9 cellular contexts compared by ENCODE assay signal in the genomic region with DNA sequence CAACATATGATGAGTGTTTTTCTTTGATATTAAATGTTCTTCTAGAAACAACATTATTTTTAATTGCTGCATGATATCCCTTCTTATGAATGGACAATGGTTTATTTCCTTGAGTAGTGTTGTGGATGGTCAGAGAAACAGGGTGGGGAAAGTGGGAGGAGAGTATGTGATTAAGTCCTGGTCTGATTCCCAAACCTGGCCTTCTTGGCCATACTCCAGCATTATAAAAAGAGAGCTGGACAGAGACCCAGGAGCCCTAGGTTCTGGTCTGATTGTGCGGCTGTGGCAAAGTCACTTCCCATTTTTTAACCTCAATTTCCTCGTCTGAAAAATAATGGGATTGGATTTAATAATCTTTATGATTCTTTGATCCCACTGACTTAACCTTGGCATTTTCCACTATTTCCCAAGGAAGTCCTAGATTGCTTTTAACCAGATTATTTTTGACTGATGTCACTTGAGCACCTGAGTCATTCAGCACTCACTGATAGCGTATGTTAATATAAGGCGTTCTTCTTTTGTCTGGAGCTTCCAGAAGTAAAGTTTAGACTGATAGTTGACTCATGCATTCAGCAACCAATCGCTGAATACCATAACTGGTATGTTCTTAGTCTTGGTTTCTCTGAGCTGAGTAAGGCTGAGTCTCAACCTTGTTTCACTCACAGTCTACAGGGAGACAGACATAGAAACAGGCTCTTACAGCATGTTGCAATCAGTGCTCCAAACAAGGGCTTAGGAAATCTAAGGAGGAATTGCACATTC. TPM values are rescaled to one million over a fixed set of nuclear protein-coding genes. Genes with fewer than 3 reads are reported as not detected.
DNase-seq lines count a peak whose midpoint lies in the region; ATAC-seq and TF ChIP-seq lines count a peak whose summit lies in the region.
"Had no signal": no experiment of that assay in that cellular context is flagged by ENCODE, and none has a peak within 500 bp of the region (broad histone marks: within the 10 kb centered on the region; RNA-seq: fewer than 3 reads in every experiment).

No MANE protein-coding gene starts in this region.

- no peak overlapping the region for H3K4me2 ChIP-seq in GM23338

- no peaks in the 10 kb centered on the region for H3F3A ChIP-seq in GM23338 (replicated peaks; ENCODE audit: low read depth)

- no peak for TF ChIP-seq CTCF in GM23338 (conservative IDR thresholded peaks at IDR 0.05; ENCODE audit: low read depth in 2 of 2)

- H3K27me3 ChIP-seq in GM23338 (ENCODE audit: insufficient read depth) = no peaks in the 10 kb centered on the region

- no peaks in the 10 kb centered on the region for H3K27me3 Mint-ChIP-seq in GM23338 (ENCODE audit: insufficient read depth, low read depth, poor library complexity)

- H3K4me3 ChIP-seq in GM23338 = no peak overlapping the region

- H2AFZ ChIP-seq in GM23338 = no peak overlapping the region

- H3K27ac Mint-ChIP-seq in GM23338 = no peak overlapping the region

- DNase-seq in DMS53 treated with DMSO at 0.1 percent for 48 hours (lab: John Stamatoyannopoulos, UW; ENCODE audit: unreplicated experiment) = peak; percentile 9
- peak; percentile 98 for DNase-seq in RKO (ENCODE audit: low spot score)
- peak; percentile 99 for DNase-seq in fibroblast of peridontal ligament (ENCODE audit: extremely low read depth)
- DNase-seq in pulmonary artery endothelial cell (ENCODE audit: low read depth, low spot score) = peak; percentile 70
- DNase-seq in GM23338 (ENCODE audit: low spot score) = no peak
- DNase-seq in stimulated activated CD8-positive, alpha-beta memory T cell treated with anti-CD3 and anti-CD28 coated beads, Interleukin-4, amount 100 ng/mL, for 48 hours = no peak
- no peak for DNase-seq in NCI-H2227 (lab: John Stamatoyannopoulos, UW; ENCODE audit: unreplicated experiment)
- DNase-seq: NCI-H1092 treated with DMSO at 0.1 percent for 48 hours had no signal

- no peaks in the 10 kb centered on the region for H3K9me2 ChIP-seq in GM23338 (ENCODE audit: insufficient read depth)

- no peaks in the 10 kb centered on the region for H3K79me2 ChIP-seq in GM23338 (replicated peaks; ENCODE audit: insufficient read depth)

- no peaks in the 10 kb centered on the region for H3K9me3 Mint-ChIP-seq in GM23338

- no peaks in the 10 kb centered on the region for H4K20me1 ChIP-seq in GM23338 (replicated peaks; ENCODE audit: insufficient read depth)

- H3K4me1 Mint-ChIP-seq in GM23338 = peaks cover 14% of the 10 kb centered on the region

- H3K27ac ChIP-seq in GM23338 (ENCODE audit: low read depth) = no peak overlapping the region

- no peaks in the 10 kb centered on the region for H3K36me3 ChIP-seq in GM23338 (ENCODE audit: insufficient read depth)

- H3K4me1 ChIP-seq in GM23338 (ENCODE audit: insufficient read depth) = peaks cover 12% of the 10 kb centered on the region

- no peak overlapping the region for H3K4me3 Mint-ChIP-seq in GM23338

- H3K36me3 Mint-ChIP-seq in GM23338 (ENCODE audit: low read depth) = no peaks in the 10 kb centered on the region

- ATAC-seq in GM23338 (no peak), HG03342 (IDR thresholded peaks at IDR 0.05; ENCODE audit: unreplicated experiment) (no peak)

TF ChIP-seq in GM23338, 12 proteins besides CTCF, POLR2A, EP300 and RAD21 (continues in another document):
- no peak for TF ChIP-seq CREB1 (CRISPR knock-in tag; IDR thresholded peaks at IDR 0.05; ENCODE audit: low read depth)
- no peak for TF ChIP-seq EZH2 (IDR thresholded peaks at IDR 0.05; ENCODE audit: low read depth, unreplicated experiment)
- no peak for TF ChIP-seq POLR2AphosphoS5 (IDR thresholded peaks at IDR 0.05; ENCODE audit: low read depth)
- no peak for TF ChIP-seq ZNF114 (CRISPR knock-in tag; IDR thresholded peaks at IDR 0.05)
- TF ChIP-seq, protein P1, sequence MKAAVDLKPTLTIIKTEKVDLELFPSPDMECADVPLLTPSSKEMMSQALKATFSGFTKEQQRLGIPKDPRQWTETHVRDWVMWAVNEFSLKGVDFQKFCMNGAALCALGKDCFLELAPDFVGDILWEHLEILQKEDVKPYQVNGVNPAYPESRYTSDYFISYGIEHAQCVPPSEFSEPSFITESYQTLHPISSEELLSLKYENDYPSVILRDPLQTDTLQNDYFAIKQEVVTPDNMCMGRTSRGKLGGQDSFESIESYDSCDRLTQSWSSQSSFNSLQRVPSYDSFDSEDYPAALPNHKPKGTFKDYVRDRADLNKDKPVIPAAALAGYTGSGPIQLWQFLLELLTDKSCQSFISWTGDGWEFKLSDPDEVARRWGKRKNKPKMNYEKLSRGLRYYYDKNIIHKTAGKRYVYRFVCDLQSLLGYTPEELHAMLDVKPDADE (IDR thresholded peaks at IDR 0.05) = no peak
- TF ChIP-seq JUNB (IDR thresholded peaks at IDR 0.05; ENCODE audit: unreplicated experiment) = no peak
- no peak for TF ChIP-seq EZH2phosphoT487 (IDR thresholded peaks at IDR 0.05; ENCODE audit: unreplicated experiment)
- TF ChIP-seq, protein P2, sequence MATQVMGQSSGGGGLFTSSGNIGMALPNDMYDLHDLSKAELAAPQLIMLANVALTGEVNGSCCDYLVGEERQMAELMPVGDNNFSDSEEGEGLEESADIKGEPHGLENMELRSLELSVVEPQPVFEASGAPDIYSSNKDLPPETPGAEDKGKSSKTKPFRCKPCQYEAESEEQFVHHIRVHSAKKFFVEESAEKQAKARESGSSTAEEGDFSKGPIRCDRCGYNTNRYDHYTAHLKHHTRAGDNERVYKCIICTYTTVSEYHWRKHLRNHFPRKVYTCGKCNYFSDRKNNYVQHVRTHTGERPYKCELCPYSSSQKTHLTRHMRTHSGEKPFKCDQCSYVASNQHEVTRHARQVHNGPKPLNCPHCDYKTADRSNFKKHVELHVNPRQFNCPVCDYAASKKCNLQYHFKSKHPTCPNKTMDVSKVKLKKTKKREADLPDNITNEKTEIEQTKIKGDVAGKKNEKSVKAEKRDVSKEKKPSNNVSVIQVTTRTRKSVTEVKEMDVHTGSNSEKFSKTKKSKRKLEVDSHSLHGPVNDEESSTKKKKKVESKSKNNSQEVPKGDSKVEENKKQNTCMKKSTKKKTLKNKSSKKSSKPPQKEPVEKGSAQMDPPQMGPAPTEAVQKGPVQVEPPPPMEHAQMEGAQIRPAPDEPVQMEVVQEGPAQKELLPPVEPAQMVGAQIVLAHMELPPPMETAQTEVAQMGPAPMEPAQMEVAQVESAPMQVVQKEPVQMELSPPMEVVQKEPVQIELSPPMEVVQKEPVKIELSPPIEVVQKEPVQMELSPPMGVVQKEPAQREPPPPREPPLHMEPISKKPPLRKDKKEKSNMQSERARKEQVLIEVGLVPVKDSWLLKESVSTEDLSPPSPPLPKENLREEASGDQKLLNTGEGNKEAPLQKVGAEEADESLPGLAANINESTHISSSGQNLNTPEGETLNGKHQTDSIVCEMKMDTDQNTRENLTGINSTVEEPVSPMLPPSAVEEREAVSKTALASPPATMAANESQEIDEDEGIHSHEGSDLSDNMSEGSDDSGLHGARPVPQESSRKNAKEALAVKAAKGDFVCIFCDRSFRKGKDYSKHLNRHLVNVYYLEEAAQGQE (IDR thresholded peaks at IDR 0.05; ENCODE audit: unreplicated experiment) = no peak
- no peak for TF ChIP-seq NANOG (IDR thresholded peaks at IDR 0.05; ENCODE audit: borderline replicate concordance)
- no peak for TF ChIP-seq ZNF331 (CRISPR knock-in tag; IDR thresholded peaks at IDR 0.05; ENCODE audit: low read depth)

RNA-seq across cellular contexts. Expression of a gene that starts 26.2 kb away (rescaled TPM):
- total RNA-seq in pulmonary artery endothelial cell = 14.6 and 17.0 TPM in 2 replicates
- total RNA-seq in GM23338 (2014; rRNA removed; shearing (Covaris generic)) = 2.3 and 2.6 TPM in 2 replicates
- polyA plus RNA-seq in GM23338 (2016; fragmentation: Nextera tagmentation; extraction: Ambion mirVana) = 1.5 and 1.7 TPM in 2 replicates

Comparison
In these comparisons a context has a peak if more than half of its experiments do, and no peak if none do; other contexts are left out.
1. DNase-seq: peak in DMS53 treated with DMSO at 0.1 percent for 48 hours (single experiment), RKO (single experiment), fibroblast of peridontal ligament (single experiment) and pulmonary artery endothelial cell (single experiment); none in GM23338 (single experiment), stimulated activated CD8-positive, alpha-beta memory T cell treated with anti-CD3 and anti-CD28 coated beads, Interleukin-4, amount 100 ng/mL, for 48 hours (single experiment) and NCI-H2227 (single experiment).